Comparison of ENCODE assay signal across 7 cellular contexts in genomic region chr5:158382473-158382872, GRCh38.
DNase-seq lines count a peak whose midpoint lies in the region; ATAC-seq and TF ChIP-seq lines count a peak whose summit lies in the region.

No MANE protein-coding gene starts in this region.

- peak overlapping the region; percentile 42 for H3K27ac ChIP-seq in HUES48 (ENCODE audit: low read depth, low read length)

- DNase-seq in GM13977 (ENCODE audit: low spot score), result peak; percentile 40
- peak; percentile 40 for DNase-seq in activated naive CD8-positive, alpha-beta T cell treated with anti-CD3 and anti-CD28 coated beads, Interleukin-2, amount 10 ng/mL, durations not matched to agents 7 days and 5 days
- peak; percentile 72 for DNase-seq in iPS-NIHi7 (ENCODE audit: extremely low spot score)
- peak; percentile 13 to 39 for DNase-seq in stimulated activated CD8-positive, alpha-beta memory T cell treated with anti-CD3 and anti-CD28 coated beads, Interleukin-7, amount 100 ng/mL, for 48 hours (ENCODE audit: extremely low read depth in 1 of 2, low read depth in 1 of 2)
- no peak for DNase-seq in NCI-H2107 (lab: John Stamatoyannopoulos, UW)

- no peak overlapping the region for H3K27ac Mint-ChIP-seq in activated naive CD8-positive, alpha-beta T cell treated with anti-CD3 and anti-CD28 coated beads, Interleukin-2, amount 10 ng/mL, durations not matched to agents 7 days and 5 days

- H3K4me3 ChIP-seq in HUES48 (ENCODE audit: low read depth, low read length), result no peak overlapping the region

- no peaks in the 10 kb centered on the region for H3K36me3 ChIP-seq in HUES48 (ENCODE audit: control insufficient read depth, insufficient read depth, low read length)

- H3K9me3 Mint-ChIP-seq in activated naive CD8-positive, alpha-beta T cell treated with anti-CD3 and anti-CD28 coated beads, Interleukin-2, amount 10 ng/mL, durations not matched to agents 7 days and 5 days, result peaks cover 17% of the 10 kb centered on the region

- no peak for TF ChIP-seq CTCF in GM13977 (IDR thresholded peaks at IDR 0.05; ENCODE audit: extremely low read depth, insufficient read depth, missing control alignments)

- H3K36me3 Mint-ChIP-seq in activated naive CD8-positive, alpha-beta T cell treated with anti-CD3 and anti-CD28 coated beads, Interleukin-2, amount 10 ng/mL, durations not matched to agents 7 days and 5 days, result peaks cover 3% of the 10 kb centered on the region

- H3K27me3 Mint-ChIP-seq in activated naive CD8-positive, alpha-beta T cell treated with anti-CD3 and anti-CD28 coated beads, Interleukin-2, amount 10 ng/mL, durations not matched to agents 7 days and 5 days, result peaks cover 3% of the 10 kb centered on the region

- H3K9me3 ChIP-seq in HUES48 (ENCODE audit: control insufficient read depth, insufficient read depth, low read length), result no peaks in the 10 kb centered on the region; the same call in 1 of the 2 replicates

- H3K4me1 Mint-ChIP-seq in activated naive CD8-positive, alpha-beta T cell treated with anti-CD3 and anti-CD28 coated beads, Interleukin-2, amount 10 ng/mL, durations not matched to agents 7 days and 5 days, result peaks cover 12% of the 10 kb centered on the region

- no peaks in the 10 kb centered on the region for H3K27me3 ChIP-seq in HUES48 (ENCODE audit: control insufficient read depth, insufficient read depth, low read length)

- H3K9ac ChIP-seq in HUES48 (ENCODE audit: low read depth, low read length), result no peak overlapping the region

- peak; percentile 97 for ATAC-seq in GM21786 (IDR thresholded peaks at IDR 0.05; ENCODE audit: unreplicated experiment)
- ATAC-seq in activated naive CD8-positive, alpha-beta T cell treated with anti-CD3 and anti-CD28 coated beads, Interleukin-2, amount 10 ng/mL, durations not matched to agents 7 days and 5 days (ENCODE audit: low read depth), result peak; percentile 97

- POLR2A ChIA-PET in activated naive CD8-positive, alpha-beta T cell treated with anti-CD3 and anti-CD28 coated beads, Interleukin-2, amount 10 ng/mL, durations not matched to agents 7 days and 5 days (lab: Charles Lee), result no interaction called here

- in situ Hi-C loops in GM13977 (cut with MboI; ENCODE audit: low pct_unique_long_range_greater_than_20kb, low sequenced_read_pairs, unreplicated experiment), result no loop called here

- H3K4me1 ChIP-seq in HUES48 (ENCODE audit: control insufficient read depth, insufficient read depth, low read length), result peaks cover 7% of the 10 kb centered on the region

- no peak overlapping the region for H3K4me3 Mint-ChIP-seq in activated naive CD8-positive, alpha-beta T cell treated with anti-CD3 and anti-CD28 coated beads, Interleukin-2, amount 10 ng/mL, durations not matched to agents 7 days and 5 days
